17 cellular contexts compared by ENCODE assay signal in genomic region chr2:15115786-15116185, GRCh38.
"Had no signal": no experiment of that assay in that cellular context is flagged by ENCODE, and none has a peak within 500 bp of the region (broad histone marks: within the 10 kb centered on the region; RNA-seq: fewer than 3 reads in every experiment).

No MANE protein-coding gene starts in this region.

- H3K4me1 ChIP-seq: parathyroid adenoma, upper lobe of left lung had no signal

- H3K4me3 Mint-ChIP-seq: activated CD4-positive, alpha-beta T cell treated with anti-CD3 and anti-CD28 coated beads, Interleukin-2, amount 10 ng/mL, durations not matched to agents 24 days and 14 days; activated CD8-positive, alpha-beta T cell treated with anti-CD3 and anti-CD28 coated beads for 36 hours; activated naive CD8-positive, alpha-beta T cell treated with anti-CD3 and anti-CD28 coated beads for 36 hours; activated T-helper 17 cell treated with anti-CD3 and anti-CD28 coated beads, Interleukin-2, amount 50 U/mL, for 72 hours; naive thymus-derived CD8-positive, alpha-beta T cell; stimulated activated memory B cell treated with anti-CD40 and anti-IgM and Interleukin-4, amounts not matched to agents 10 μg/mL and 1 μg/mL and 100 μg/mL, for 72 hours had no signal

- H2AFZ ChIP-seq: parathyroid adenoma had no signal

- ATAC-seq: activated CD8-positive, alpha-beta T cell treated with anti-CD3 and anti-CD28 coated beads for 36 hours; activated T-helper 17 cell treated with anti-CD3 and anti-CD28 coated beads, Interleukin-2, amount 50 U/mL, for 72 hours; left cardiac atrium; naive thymus-derived CD8-positive, alpha-beta T cell; sciatic nerve; stimulated activated memory B cell treated with anti-CD40 and anti-IgM and Interleukin-4, amounts not matched to agents 10 μg/mL and 1 μg/mL and 100 μg/mL, for 72 hours had no signal

- H3K27me3 Mint-ChIP-seq: activated CD4-positive, alpha-beta T cell treated with anti-CD3 and anti-CD28 coated beads, Interleukin-2, amount 10 ng/mL, durations not matched to agents 24 days and 14 days; activated CD8-positive, alpha-beta T cell treated with anti-CD3 and anti-CD28 coated beads for 36 hours; activated T-helper 17 cell treated with anti-CD3 and anti-CD28 coated beads, Interleukin-2, amount 50 U/mL, for 72 hours; naive thymus-derived CD8-positive, alpha-beta T cell; stimulated activated memory B cell treated with anti-CD40 and anti-IgM and Interleukin-4, amounts not matched to agents 10 μg/mL and 1 μg/mL and 100 μg/mL, for 72 hours had no signal

- DNase-seq: activated CD4-positive, alpha-beta T cell treated with anti-CD3 and anti-CD28 coated beads, Interleukin-2, amount 10 ng/mL, durations not matched to agents 24 days and 14 days; activated CD8-positive, alpha-beta T cell treated with anti-CD3 and anti-CD28 coated beads for 36 hours; activated naive CD4-positive, alpha-beta T cell; activated naive CD8-positive, alpha-beta T cell treated with anti-CD3 and anti-CD28 coated beads for 36 hours; activated T-cell treated with anti-CD3 and anti-CD28 coated beads, Interleukin-2, amount 50 U/mL, for 1 hour; amniotic stem cell; effector CD4-positive, alpha-beta T cell; left cardiac atrium; mesenchymal stem cell; naive thymus-derived CD8-positive, alpha-beta T cell; stimulated activated CD4-positive, alpha-beta T cell treated with anti-CD3 and anti-CD28 coated beads, Interleukin-4, amount 100 ng/mL, for 4 hours; upper lobe of left lung had no signal

- H3K79me2 ChIP-seq: parathyroid adenoma had no signal

- H3K9ac ChIP-seq: parathyroid adenoma had no signal

- H3K36me3 ChIP-seq: thoracic aorta, upper lobe of left lung had no signal

- H3K27ac Mint-ChIP-seq: activated CD4-positive, alpha-beta T cell treated with anti-CD3 and anti-CD28 coated beads, Interleukin-2, amount 10 ng/mL, durations not matched to agents 24 days and 14 days; activated CD8-positive, alpha-beta T cell treated with anti-CD3 and anti-CD28 coated beads for 36 hours; activated naive CD8-positive, alpha-beta T cell treated with anti-CD3 and anti-CD28 coated beads for 36 hours; activated T-helper 17 cell treated with anti-CD3 and anti-CD28 coated beads, Interleukin-2, amount 50 U/mL, for 72 hours; stimulated activated memory B cell treated with anti-CD40 and anti-IgM and Interleukin-4, amounts not matched to agents 10 μg/mL and 1 μg/mL and 100 μg/mL, for 72 hours had no signal

- H3K27ac ChIP-seq: parathyroid adenoma, thoracic aorta, upper lobe of left lung had no signal

- H3K4me3 ChIP-seq: thoracic aorta, upper lobe of left lung had no signal

- H3K27me3 ChIP-seq: upper lobe of left lung had no signal

- H3K4me1 Mint-ChIP-seq: activated T-helper 17 cell treated with anti-CD3 and anti-CD28 coated beads, Interleukin-2, amount 50 U/mL, for 72 hours had no signal
